Comparison of ENCODE assay signal across 21 cellular contexts in genomic region chr16:73013974-73014373, GRCh38.
"Had no signal": no experiment of that assay in that cellular context is flagged by ENCODE, and none has a peak within 500 bp of the region (broad histone marks: within the 10 kb centered on the region; RNA-seq: fewer than 3 reads in every experiment).

No MANE protein-coding gene starts in this region.

- H3K27ac Mint-ChIP-seq: natural killer cell; neural progenitor cell; stimulated activated memory B cell treated with anti-CD40 and anti-IgM and Interleukin-4, amounts not matched to agents 10 μg/mL and 1 μg/mL and 100 μg/mL, for 72 hours; stimulated activated naive CD8-positive, alpha-beta T cell treated with anti-CD3 and anti-CD28 coated beads, Interleukin-15, Interleukin-2, amounts not matched to agents 100 ng/mL and 50 ng/mL, for 24 hours had no signal

- H3K4me1 ChIP-seq: testis had no signal

- H3K36me3 ChIP-seq: heart left ventricle, neural progenitor cell, ovary, tibial nerve had no signal

- H3K4me3 ChIP-seq: heart left ventricle, mucosa of descending colon, neural progenitor cell, ovary, testis, tibial nerve had no signal

- H3K4me3 Mint-ChIP-seq: natural killer cell; neural progenitor cell; stimulated activated memory B cell treated with anti-CD40 and anti-IgM and Interleukin-4, amounts not matched to agents 10 μg/mL and 1 μg/mL and 100 μg/mL, for 72 hours; stimulated activated naive CD8-positive, alpha-beta T cell treated with anti-CD3 and anti-CD28 coated beads, Interleukin-15, Interleukin-2, amounts not matched to agents 100 ng/mL and 50 ng/mL, for 24 hours had no signal

- H3K4me2 ChIP-seq: neural progenitor cell had no signal

- DNase-seq: dermis blood vessel endothelial cell; erythroblast; foreskin melanocyte; heart left ventricle; hippocampal formation; kidney glomerular epithelial cell; natural killer cell; nucleus accumbens; right cardiac atrium; stimulated activated CD4-positive, alpha-beta T cell treated with anti-CD3 and anti-CD28 coated beads, Interleukin-1b, Interleukin-23, amount 100 ng/mL, for 48 hours; stimulated activated CD4-positive, alpha-beta T cell treated with anti-CD3 and anti-CD28 coated beads, Interleukin-4, amount 100 ng/mL, for 24 hours; testis had no signal

- FAIRE-seq: colon, endothelial cell of umbilical vein, islet of Langerhans had no signal

- H2AFZ ChIP-seq: neural progenitor cell had no signal

- H3K36me3 Mint-ChIP-seq: natural killer cell; stimulated activated memory B cell treated with anti-CD40 and anti-IgM and Interleukin-4, amounts not matched to agents 10 μg/mL and 1 μg/mL and 100 μg/mL, for 72 hours had no signal

- H3K27me3 ChIP-seq: heart left ventricle, neural progenitor cell, ovary, testis, tibial nerve had no signal

- H3K27ac ChIP-seq: heart left ventricle, neural progenitor cell, ovary, testis, tibial nerve had no signal

- H3K9me3 ChIP-seq: heart left ventricle, mucosa of descending colon, ovary, testis, tibial nerve had no signal

- H3K27me3 Mint-ChIP-seq: stimulated activated memory B cell treated with anti-CD40 and anti-IgM and Interleukin-4, amounts not matched to agents 10 μg/mL and 1 μg/mL and 100 μg/mL, for 72 hours; stimulated activated naive CD8-positive, alpha-beta T cell treated with anti-CD3 and anti-CD28 coated beads, Interleukin-15, Interleukin-2, amounts not matched to agents 100 ng/mL and 50 ng/mL, for 24 hours had no signal

- ATAC-seq: heart left ventricle; mucosa of descending colon; natural killer cell; right cardiac atrium; stimulated activated memory B cell treated with anti-CD40 and anti-IgM and Interleukin-4, amounts not matched to agents 10 μg/mL and 1 μg/mL and 100 μg/mL, for 72 hours had no signal

- H3K9me3 Mint-ChIP-seq: natural killer cell; stimulated activated memory B cell treated with anti-CD40 and anti-IgM and Interleukin-4, amounts not matched to agents 10 μg/mL and 1 μg/mL and 100 μg/mL, for 72 hours; stimulated activated naive CD8-positive, alpha-beta T cell treated with anti-CD3 and anti-CD28 coated beads, Interleukin-15, Interleukin-2, amounts not matched to agents 100 ng/mL and 50 ng/mL, for 24 hours had no signal

- H3K9ac ChIP-seq: neural progenitor cell had no signal
